ENCODE assay signal across 1 cellular context in the genomic region with DNA sequence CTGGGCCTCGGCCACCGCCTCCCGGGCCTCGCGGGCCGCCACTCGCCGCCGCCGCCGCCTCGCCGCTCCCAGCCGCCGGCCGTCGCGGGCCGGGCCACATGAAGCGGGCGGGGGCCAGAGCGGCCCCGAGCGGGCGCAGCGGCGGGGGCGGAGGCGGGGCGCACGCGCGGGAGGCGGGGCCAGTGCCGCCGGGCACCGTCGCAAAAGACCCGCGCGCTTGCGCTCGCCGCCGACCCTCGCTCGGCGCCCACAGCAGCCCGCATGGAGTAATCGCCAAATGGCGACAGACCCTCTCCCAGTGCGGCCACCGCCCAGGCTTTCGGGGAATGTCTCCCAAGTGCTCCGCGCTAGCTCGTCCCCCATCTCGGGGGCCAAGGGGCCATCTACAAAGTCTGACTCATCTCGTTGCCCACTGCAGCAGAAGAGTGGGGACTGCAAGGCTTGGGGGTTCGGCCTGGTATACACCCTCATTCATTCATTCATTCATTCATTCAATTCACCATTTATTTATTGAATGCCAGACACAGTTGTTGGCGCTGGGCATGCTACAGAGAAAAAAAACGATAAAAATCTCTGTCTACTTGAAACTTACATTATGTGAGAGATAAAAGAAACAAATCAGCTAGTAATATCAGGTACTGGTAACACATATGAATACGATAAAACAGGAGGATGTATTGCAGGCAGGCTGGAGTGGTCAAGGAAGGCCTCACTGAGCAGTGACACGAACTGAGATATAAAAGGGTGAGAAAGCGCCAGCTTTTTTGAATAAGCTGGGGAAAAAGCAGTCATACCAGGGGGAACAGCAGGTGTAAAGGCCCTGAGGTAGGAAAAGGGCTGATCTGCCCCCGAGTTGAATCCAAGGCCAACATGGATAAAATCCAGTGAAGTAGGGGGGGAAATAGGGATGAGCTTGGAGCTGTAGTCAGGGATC.
A peak's percentile ranks its signal among the peaks of the same experiment; 100 is the strongest.
TF ChIP-seq lines count a peak whose summit lies in the region.

A gene with protein sequence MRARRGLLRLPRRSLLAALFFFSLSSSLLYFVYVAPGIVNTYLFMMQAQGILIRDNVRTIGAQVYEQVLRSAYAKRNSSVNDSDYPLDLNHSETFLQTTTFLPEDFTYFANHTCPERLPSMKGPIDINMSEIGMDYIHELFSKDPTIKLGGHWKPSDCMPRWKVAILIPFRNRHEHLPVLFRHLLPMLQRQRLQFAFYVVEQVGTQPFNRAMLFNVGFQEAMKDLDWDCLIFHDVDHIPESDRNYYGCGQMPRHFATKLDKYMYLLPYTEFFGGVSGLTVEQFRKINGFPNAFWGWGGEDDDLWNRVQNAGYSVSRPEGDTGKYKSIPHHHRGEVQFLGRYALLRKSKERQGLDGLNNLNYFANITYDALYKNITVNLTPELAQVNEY (minus strand): TSS at position 100 of the 934 bp plus-strand sequence. CDS start 188 bp downstream, outside the sequence.

TF ChIP-seq in H1, 55 proteins besides CTCF, POLR2A, EP300 and RAD21 (continued from another document):
- TF ChIP-seq YY1 (IDR thresholded peaks at IDR 0.05; ENCODE audit: low read depth, low read length) (peak; percentile 91), GABPA (IDR thresholded peaks at IDR 0.05; ENCODE audit: borderline replicate concordance, insufficient read depth, low read length) (no peak), PHF8 (conservative IDR thresholded peaks at IDR 0.05; ENCODE audit: low read depth, low read length) (no peak), SIN3A (conservative IDR thresholded peaks at IDR 0.05 in 1 of 2, IDR thresholded peaks at IDR 0.05 in 1 of 2; ENCODE audit: low read depth in 1 of 2, low read length in 2 of 2) (0 out of 4 replicates have a peak, but pooled peaks of 1 of the 2 experiments have one; percentile 34), KDM4A (IDR thresholded peaks at IDR 0.05; ENCODE audit: low read depth, low read length, severe bottlenecking) (no peak), TBP (IDR thresholded peaks at IDR 0.05; ENCODE audit: low read depth, low read length) (peak; percentile 47; the same call in 1 of the 2 replicates), HDAC2 (IDR thresholded peaks at IDR 0.05; ENCODE audit: borderline replicate concordance in 1 of 2, low read depth in 2 of 2, low read length in 2 of 2) (no peak), SAP30 (IDR thresholded peaks at IDR 0.05; ENCODE audit: insufficient read depth, insufficient replicate concordance, low read length) (no peak), SUZ12 (IDR thresholded peaks at IDR 0.05; ENCODE audit: low read length) (no peak), CBX5 (IDR thresholded peaks at IDR 0.05; ENCODE audit: low read depth, low read length) (no peak), CTBP2 (IDR thresholded peaks at IDR 0.05; ENCODE audit: borderline replicate concordance, insufficient read depth, insufficient read length, low read length) (no peak), KDM5A (IDR thresholded peaks at IDR 0.05; ENCODE audit: low read length) (no peak), SP1 (IDR thresholded peaks at IDR 0.05; ENCODE audit: low read depth, low read length) (peak; percentile 50; the same call in 1 of the 2 replicates), EZH2 (IDR thresholded peaks at IDR 0.05; ENCODE audit: low read depth, low read length, severe bottlenecking) (no peak), KDM1A (IDR thresholded peaks at IDR 0.05; ENCODE audit: borderline replicate concordance, low read length) (peak; percentile 78; the same call in 1 of the 2 replicates), JUND (IDR thresholded peaks at IDR 0.05; ENCODE audit: low read length) (peak; percentile 68), TAF1 (IDR thresholded peaks at IDR 0.05; ENCODE audit: low read depth, low read length) (peak; percentile 73), RBBP5 (IDR thresholded peaks at IDR 0.05; ENCODE audit: borderline replicate concordance, low read depth, low read length) (no peak), NANOG (IDR thresholded peaks at IDR 0.05; ENCODE audit: insufficient read depth, low read depth, low read length, poor library complexity, severe bottlenecking) (no peak), TCF12 (IDR thresholded peaks at IDR 0.05; ENCODE audit: low read depth, low read length) (0 out of 2 replicates have a peak, but pooled peaks have one; percentile 9), SIRT6 (IDR thresholded peaks at IDR 0.05; ENCODE audit: low read length) (no peak), CHD1 (IDR thresholded peaks at IDR 0.05; ENCODE audit: low read depth, low read length) (no peak), TAF7 (optimal IDR thresholded peaks at IDR 0.05; ENCODE audit: borderline replicate concordance, low read depth, low read length) (no peak), ATF3 (IDR thresholded peaks at IDR 0.05; ENCODE audit: insufficient read depth, low read depth, low read length) (no peak), BACH1 (IDR thresholded peaks at IDR 0.05; ENCODE audit: low read length) (no peak), NRF1 (IDR thresholded peaks at IDR 0.05; ENCODE audit: low read depth, low read length) (peak; percentile 43), POU5F1 (IDR thresholded peaks at IDR 0.05; ENCODE audit: low read depth, low read length) (no peak), HDAC6 (IDR thresholded peaks at IDR 0.05; ENCODE audit: low read depth, low read length) (no peak), CHD2 (IDR thresholded peaks at IDR 0.05; ENCODE audit: low read length) (peak; percentile 40; the same call in 1 of the 2 replicates), POLR2AphosphoS5 (IDR thresholded peaks at IDR 0.05; ENCODE audit: low read depth, low read length) (no peak), SRF (IDR thresholded peaks at IDR 0.05; ENCODE audit: low read depth, low read length) (no peak), MAFK (IDR thresholded peaks at IDR 0.05; ENCODE audit: low read depth, low read length) (no peak), SP4 (IDR thresholded peaks at IDR 0.05; ENCODE audit: low read length) (0 out of 2 replicates have a peak, but pooled peaks have one; percentile 53), RXRA (IDR thresholded peaks at IDR 0.05; ENCODE audit: insufficient read depth, low read depth, low read length) (no peak), RFX5 (IDR thresholded peaks at IDR 0.05; ENCODE audit: borderline replicate concordance, low read depth, low read length) (no peak), ZNF274 (IDR thresholded peaks at IDR 0.05; ENCODE audit: borderline replicate concordance, extremely low read depth, low read length) (no peak), CREB1 (IDR thresholded peaks at IDR 0.05) (peak; percentile 62), FOSL1 (IDR thresholded peaks at IDR 0.05; ENCODE audit: insufficient read depth, low read depth, low read length) (no peak), TEAD4 (IDR thresholded peaks at IDR 0.05; ENCODE audit: low read depth, low read length) (peak; percentile 77), BCL11A (IDR thresholded peaks at IDR 0.05; ENCODE audit: low read depth in 2 of 2, low read length in 2 of 2) (no peak), SP2 (IDR thresholded peaks at IDR 0.05; ENCODE audit: low read length) (no peak), JUN (IDR thresholded peaks at IDR 0.05; ENCODE audit: low read depth, low read length) (no peak), SIX5 (IDR thresholded peaks at IDR 0.05; ENCODE audit: low read depth, low read length) (no peak), ASH2L (IDR thresholded peaks at IDR 0.05; ENCODE audit: low read length) (peak; percentile 6), EGR1 (IDR thresholded peaks at IDR 0.05; ENCODE audit: borderline replicate concordance, low read depth, low read length) (peak; percentile 29; the same call in 1 of the 2 replicates), USF2 (IDR thresholded peaks at IDR 0.05; ENCODE audit: low read length) (no peak), RNF2 (IDR thresholded peaks at IDR 0.05; ENCODE audit: borderline replicate concordance, low read depth, low read length, missing control alignments, poor library complexity, severe bottlenecking) (no peak), GTF2F1 (IDR thresholded peaks at IDR 0.05; ENCODE audit: borderline replicate concordance, low read depth, low read length) (no peak), CBX8 (IDR thresholded peaks at IDR 0.05; ENCODE audit: borderline replicate concordance, low read depth, low read length) (no peak), BRCA1 (IDR thresholded peaks at IDR 0.05; ENCODE audit: low read depth, low read length) (no peak), CEBPB (IDR thresholded peaks at IDR 0.05; ENCODE audit: low read depth, low read length) (peak; percentile 13; the same call in 1 of the 2 replicates)
- TF ChIP-seq, protein P1, sequence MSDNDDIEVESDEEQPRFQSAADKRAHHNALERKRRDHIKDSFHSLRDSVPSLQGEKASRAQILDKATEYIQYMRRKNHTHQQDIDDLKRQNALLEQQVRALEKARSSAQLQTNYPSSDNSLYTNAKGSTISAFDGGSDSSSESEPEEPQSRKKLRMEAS (IDR thresholded peaks at IDR 0.05) = peak; percentile 61; the same call in 1 of the 2 replicates
- TF ChIP-seq, protein P2, sequence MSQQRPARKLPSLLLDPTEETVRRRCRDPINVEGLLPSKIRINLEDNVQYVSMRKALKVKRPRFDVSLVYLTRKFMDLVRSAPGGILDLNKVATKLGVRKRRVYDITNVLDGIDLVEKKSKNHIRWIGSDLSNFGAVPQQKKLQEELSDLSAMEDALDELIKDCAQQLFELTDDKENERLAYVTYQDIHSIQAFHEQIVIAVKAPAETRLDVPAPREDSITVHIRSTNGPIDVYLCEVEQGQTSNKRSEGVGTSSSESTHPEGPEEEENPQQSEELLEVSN (IDR thresholded peaks at IDR 0.05) = no peak
- TF ChIP-seq, protein P3, sequence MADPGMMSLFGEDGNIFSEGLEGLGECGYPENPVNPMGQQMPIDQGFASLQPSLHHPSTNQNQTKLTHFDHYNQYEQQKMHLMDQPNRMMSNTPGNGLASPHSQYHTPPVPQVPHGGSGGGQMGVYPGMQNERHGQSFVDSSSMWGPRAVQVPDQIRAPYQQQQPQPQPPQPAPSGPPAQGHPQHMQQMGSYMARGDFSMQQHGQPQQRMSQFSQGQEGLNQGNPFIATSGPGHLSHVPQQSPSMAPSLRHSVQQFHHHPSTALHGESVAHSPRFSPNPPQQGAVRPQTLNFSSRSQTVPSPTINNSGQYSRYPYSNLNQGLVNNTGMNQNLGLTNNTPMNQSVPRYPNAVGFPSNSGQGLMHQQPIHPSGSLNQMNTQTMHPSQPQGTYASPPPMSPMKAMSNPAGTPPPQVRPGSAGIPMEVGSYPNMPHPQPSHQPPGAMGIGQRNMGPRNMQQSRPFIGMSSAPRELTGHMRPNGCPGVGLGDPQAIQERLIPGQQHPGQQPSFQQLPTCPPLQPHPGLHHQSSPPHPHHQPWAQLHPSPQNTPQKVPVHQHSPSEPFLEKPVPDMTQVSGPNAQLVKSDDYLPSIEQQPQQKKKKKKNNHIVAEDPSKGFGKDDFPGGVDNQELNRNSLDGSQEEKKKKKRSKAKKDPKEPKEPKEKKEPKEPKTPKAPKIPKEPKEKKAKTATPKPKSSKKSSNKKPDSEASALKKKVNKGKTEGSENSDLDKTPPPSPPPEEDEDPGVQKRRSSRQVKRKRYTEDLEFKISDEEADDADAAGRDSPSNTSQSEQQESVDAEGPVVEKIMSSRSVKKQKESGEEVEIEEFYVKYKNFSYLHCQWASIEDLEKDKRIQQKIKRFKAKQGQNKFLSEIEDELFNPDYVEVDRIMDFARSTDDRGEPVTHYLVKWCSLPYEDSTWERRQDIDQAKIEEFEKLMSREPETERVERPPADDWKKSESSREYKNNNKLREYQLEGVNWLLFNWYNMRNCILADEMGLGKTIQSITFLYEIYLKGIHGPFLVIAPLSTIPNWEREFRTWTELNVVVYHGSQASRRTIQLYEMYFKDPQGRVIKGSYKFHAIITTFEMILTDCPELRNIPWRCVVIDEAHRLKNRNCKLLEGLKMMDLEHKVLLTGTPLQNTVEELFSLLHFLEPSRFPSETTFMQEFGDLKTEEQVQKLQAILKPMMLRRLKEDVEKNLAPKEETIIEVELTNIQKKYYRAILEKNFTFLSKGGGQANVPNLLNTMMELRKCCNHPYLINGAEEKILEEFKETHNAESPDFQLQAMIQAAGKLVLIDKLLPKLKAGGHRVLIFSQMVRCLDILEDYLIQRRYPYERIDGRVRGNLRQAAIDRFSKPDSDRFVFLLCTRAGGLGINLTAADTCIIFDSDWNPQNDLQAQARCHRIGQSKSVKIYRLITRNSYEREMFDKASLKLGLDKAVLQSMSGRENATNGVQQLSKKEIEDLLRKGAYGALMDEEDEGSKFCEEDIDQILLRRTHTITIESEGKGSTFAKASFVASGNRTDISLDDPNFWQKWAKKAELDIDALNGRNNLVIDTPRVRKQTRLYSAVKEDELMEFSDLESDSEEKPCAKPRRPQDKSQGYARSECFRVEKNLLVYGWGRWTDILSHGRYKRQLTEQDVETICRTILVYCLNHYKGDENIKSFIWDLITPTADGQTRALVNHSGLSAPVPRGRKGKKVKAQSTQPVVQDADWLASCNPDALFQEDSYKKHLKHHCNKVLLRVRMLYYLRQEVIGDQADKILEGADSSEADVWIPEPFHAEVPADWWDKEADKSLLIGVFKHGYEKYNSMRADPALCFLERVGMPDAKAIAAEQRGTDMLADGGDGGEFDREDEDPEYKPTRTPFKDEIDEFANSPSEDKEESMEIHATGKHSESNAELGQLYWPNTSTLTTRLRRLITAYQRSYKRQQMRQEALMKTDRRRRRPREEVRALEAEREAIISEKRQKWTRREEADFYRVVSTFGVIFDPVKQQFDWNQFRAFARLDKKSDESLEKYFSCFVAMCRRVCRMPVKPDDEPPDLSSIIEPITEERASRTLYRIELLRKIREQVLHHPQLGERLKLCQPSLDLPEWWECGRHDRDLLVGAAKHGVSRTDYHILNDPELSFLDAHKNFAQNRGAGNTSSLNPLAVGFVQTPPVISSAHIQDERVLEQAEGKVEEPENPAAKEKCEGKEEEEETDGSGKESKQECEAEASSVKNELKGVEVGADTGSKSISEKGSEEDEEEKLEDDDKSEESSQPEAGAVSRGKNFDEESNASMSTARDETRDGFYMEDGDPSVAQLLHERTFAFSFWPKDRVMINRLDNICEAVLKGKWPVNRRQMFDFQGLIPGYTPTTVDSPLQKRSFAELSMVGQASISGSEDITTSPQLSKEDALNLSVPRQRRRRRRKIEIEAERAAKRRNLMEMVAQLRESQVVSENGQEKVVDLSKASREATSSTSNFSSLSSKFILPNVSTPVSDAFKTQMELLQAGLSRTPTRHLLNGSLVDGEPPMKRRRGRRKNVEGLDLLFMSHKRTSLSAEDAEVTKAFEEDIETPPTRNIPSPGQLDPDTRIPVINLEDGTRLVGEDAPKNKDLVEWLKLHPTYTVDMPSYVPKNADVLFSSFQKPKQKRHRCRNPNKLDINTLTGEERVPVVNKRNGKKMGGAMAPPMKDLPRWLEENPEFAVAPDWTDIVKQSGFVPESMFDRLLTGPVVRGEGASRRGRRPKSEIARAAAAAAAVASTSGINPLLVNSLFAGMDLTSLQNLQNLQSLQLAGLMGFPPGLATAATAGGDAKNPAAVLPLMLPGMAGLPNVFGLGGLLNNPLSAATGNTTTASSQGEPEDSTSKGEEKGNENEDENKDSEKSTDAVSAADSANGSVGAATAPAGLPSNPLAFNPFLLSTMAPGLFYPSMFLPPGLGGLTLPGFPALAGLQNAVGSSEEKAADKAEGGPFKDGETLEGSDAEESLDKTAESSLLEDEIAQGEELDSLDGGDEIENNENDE (IDR thresholded peaks at IDR 0.05; ENCODE audit: insufficient replicate concordance, low read length) = no peak
